Comparison of ENCODE assay signal across 1 cellular context in the genomic region with DNA sequence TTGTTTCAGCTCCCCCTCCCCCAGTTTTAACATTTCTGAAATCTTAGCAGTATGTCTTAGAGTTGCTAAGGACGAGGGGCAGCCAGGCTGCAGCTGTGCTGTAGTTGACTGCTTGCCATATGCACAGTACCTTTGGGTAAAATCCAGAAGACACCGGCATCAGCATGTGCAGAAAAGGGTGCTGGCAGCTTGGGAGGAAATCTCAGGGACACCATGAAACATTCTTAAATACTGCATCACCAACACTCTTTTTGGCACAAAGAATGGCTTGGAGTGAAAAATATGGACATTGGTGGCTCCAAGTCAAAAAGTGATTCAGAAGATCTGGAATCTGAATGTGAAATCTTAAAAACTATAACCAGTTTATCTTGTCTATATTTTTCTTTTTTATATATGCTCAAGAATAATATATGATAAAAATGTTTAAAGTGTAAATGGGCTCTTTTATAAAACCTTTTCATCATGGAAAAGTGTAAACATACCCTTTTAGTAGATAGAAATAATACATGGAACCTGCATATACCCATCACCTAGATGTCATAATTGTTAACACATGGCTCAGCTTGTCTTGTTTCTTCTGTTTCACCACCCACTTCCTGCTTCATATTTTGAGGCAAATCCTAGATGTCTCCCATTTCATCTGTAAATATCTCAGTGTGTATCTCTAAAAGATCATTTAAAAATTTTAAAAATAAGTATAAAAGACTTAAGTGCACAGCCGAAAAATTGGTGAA.
A peak's percentile ranks its signal among the peaks of the same experiment; 100 is the strongest.
TF ChIP-seq lines count a peak whose summit lies in the region.

No MANE protein-coding gene starts in this region.

TF ChIP-seq in SK-N-SH, 30 proteins besides CTCF, POLR2A, EP300 and RAD21 (continued from another document):
- TF ChIP-seq FOSL2 (IDR thresholded peaks at IDR 0.05; ENCODE audit: borderline replicate concordance, low read depth) (peak; percentile 60; the same call in 1 of the 2 replicates), ELF1 (IDR thresholded peaks at IDR 0.05) (peak; percentile 35; the same call in 1 of the 2 replicates), SIN3A (IDR thresholded peaks at IDR 0.05; ENCODE audit: borderline replicate concordance, low read depth, low read length) (0 out of 2 replicates have a peak, but pooled peaks have one; percentile 20), CHD2 (IDR thresholded peaks at IDR 0.05; ENCODE audit: low read length, partially characterized antibody) (no peak), EZH2phosphoT487 (IDR thresholded peaks at IDR 0.05; ENCODE audit: borderline replicate concordance, low read depth) (no peak), TEAD4 (IDR thresholded peaks at IDR 0.05; ENCODE audit: borderline replicate concordance, insufficient read depth) (no peak), POLR2AphosphoS5 (IDR thresholded peaks at IDR 0.05; ENCODE audit: low read depth, low read length) (no peak), TCF12 (IDR thresholded peaks at IDR 0.05) (peak; percentile 68), RCOR1 (IDR thresholded peaks at IDR 0.05; ENCODE audit: low read length) (no peak), SMC3 (IDR thresholded peaks at IDR 0.05; ENCODE audit: low read depth, low read length) (no peak), GATA2 (CRISPR knock-in tag; IDR thresholded peaks at IDR 0.05) (no peak), MEF2A (IDR thresholded peaks at IDR 0.05; ENCODE audit: borderline replicate concordance, low read depth) (no peak), RXRA (IDR thresholded peaks at IDR 0.05; ENCODE audit: borderline replicate concordance, low read depth) (peak; percentile 14; the same call in 1 of the 2 replicates), TAF1 (IDR thresholded peaks at IDR 0.05; ENCODE audit: borderline replicate concordance, low read depth, low read length) (no peak), FOXM1 (IDR thresholded peaks at IDR 0.05; ENCODE audit: low read depth) (no peak), NFIC (IDR thresholded peaks at IDR 0.05; ENCODE audit: borderline replicate concordance) (peak; percentile 91)
- TF ChIP-seq, protein P1, sequence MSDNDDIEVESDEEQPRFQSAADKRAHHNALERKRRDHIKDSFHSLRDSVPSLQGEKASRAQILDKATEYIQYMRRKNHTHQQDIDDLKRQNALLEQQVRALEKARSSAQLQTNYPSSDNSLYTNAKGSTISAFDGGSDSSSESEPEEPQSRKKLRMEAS (IDR thresholded peaks at IDR 0.05; ENCODE audit: low read depth), result peak; percentile 68
- TF ChIP-seq, protein P2, sequence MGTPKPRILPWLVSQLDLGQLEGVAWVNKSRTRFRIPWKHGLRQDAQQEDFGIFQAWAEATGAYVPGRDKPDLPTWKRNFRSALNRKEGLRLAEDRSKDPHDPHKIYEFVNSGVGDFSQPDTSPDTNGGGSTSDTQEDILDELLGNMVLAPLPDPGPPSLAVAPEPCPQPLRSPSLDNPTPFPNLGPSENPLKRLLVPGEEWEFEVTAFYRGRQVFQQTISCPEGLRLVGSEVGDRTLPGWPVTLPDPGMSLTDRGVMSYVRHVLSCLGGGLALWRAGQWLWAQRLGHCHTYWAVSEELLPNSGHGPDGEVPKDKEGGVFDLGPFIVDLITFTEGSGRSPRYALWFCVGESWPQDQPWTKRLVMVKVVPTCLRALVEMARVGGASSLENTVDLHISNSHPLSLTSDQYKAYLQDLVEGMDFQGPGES (IDR thresholded peaks at IDR 0.05; ENCODE audit: low read depth, low read length), result no peak
- TF ChIP-seq, protein P3, sequence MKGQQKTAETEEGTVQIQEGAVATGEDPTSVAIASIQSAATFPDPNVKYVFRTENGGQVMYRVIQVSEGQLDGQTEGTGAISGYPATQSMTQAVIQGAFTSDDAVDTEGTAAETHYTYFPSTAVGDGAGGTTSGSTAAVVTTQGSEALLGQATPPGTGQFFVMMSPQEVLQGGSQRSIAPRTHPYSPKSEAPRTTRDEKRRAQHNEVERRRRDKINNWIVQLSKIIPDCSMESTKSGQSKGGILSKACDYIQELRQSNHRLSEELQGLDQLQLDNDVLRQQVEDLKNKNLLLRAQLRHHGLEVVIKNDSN (IDR thresholded peaks at IDR 0.05; ENCODE audit: borderline replicate concordance, low read depth), result 0 out of 2 replicates have a peak, but pooled peaks have one; percentile 12
- TF ChIP-seq, protein P4, sequence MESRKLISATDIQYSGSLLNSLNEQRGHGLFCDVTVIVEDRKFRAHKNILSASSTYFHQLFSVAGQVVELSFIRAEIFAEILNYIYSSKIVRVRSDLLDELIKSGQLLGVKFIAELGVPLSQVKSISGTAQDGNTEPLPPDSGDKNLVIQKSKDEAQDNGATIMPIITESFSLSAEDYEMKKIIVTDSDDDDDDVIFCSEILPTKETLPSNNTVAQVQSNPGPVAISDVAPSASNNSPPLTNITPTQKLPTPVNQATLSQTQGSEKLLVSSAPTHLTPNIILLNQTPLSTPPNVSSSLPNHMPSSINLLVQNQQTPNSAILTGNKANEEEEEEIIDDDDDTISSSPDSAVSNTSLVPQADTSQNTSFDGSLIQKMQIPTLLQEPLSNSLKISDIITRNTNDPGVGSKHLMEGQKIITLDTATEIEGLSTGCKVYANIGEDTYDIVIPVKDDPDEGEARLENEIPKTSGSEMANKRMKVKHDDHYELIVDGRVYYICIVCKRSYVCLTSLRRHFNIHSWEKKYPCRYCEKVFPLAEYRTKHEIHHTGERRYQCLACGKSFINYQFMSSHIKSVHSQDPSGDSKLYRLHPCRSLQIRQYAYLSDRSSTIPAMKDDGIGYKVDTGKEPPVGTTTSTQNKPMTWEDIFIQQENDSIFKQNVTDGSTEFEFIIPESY (IDR thresholded peaks at IDR 0.05; ENCODE audit: borderline replicate concordance, low read depth), result no peak
- TF ChIP-seq, protein P5, sequence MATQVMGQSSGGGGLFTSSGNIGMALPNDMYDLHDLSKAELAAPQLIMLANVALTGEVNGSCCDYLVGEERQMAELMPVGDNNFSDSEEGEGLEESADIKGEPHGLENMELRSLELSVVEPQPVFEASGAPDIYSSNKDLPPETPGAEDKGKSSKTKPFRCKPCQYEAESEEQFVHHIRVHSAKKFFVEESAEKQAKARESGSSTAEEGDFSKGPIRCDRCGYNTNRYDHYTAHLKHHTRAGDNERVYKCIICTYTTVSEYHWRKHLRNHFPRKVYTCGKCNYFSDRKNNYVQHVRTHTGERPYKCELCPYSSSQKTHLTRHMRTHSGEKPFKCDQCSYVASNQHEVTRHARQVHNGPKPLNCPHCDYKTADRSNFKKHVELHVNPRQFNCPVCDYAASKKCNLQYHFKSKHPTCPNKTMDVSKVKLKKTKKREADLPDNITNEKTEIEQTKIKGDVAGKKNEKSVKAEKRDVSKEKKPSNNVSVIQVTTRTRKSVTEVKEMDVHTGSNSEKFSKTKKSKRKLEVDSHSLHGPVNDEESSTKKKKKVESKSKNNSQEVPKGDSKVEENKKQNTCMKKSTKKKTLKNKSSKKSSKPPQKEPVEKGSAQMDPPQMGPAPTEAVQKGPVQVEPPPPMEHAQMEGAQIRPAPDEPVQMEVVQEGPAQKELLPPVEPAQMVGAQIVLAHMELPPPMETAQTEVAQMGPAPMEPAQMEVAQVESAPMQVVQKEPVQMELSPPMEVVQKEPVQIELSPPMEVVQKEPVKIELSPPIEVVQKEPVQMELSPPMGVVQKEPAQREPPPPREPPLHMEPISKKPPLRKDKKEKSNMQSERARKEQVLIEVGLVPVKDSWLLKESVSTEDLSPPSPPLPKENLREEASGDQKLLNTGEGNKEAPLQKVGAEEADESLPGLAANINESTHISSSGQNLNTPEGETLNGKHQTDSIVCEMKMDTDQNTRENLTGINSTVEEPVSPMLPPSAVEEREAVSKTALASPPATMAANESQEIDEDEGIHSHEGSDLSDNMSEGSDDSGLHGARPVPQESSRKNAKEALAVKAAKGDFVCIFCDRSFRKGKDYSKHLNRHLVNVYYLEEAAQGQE (IDR thresholded peaks at IDR 0.05; ENCODE audit: low read depth, low read length), result no peak
- TF ChIP-seq, protein P6, sequence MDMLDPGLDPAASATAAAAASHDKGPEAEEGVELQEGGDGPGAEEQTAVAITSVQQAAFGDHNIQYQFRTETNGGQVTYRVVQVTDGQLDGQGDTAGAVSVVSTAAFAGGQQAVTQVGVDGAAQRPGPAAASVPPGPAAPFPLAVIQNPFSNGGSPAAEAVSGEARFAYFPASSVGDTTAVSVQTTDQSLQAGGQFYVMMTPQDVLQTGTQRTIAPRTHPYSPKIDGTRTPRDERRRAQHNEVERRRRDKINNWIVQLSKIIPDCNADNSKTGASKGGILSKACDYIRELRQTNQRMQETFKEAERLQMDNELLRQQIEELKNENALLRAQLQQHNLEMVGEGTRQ (IDR thresholded peaks at IDR 0.05; ENCODE audit: borderline replicate concordance, low read depth, low read length), result no peak
